In the genomic region with DNA sequence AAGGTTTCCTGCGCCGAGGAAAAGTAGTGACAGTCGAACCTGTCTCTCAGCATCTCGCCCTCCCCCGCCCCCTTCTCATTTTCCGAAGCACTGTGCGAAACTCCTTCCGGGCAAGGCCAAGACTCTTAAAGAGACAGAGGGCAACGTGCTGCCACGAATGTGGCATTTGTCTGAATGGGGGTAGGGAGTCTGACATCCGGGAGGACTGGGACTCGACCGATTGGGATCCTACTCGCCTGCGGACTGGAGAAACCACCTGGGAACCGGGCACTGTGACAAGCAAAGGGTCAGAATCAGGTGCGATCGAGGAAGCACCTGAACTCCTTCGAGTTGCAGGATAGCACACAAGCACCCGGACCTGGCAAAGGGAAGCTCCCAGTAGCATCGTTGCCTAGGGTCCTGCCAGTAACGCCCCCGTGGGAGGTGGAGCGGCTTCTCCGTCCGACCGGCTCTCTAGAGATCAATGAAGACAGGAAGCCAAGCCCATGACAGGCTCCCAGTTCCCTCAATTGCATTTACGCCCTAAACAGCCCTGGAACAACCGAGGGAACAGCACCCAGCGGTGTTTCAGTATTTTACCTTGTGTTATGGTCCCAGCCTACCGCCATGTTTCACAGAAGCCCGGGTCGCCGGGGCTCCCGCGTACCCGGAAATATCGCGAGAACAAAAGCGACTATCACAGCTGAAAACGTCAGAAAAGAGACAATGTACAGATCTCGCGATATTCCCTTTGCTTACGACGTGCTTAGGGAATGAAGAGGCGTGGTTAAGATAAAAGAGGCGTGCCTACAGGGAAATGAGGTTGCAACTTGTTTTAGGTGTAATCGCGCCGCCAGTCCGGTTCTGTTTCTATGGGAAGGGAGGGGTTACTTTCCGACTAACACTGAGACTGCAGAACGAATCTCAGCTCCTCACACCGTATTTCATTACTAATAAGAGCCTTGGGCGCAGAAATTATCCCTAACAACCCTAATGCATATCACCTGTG, we compare ENCODE assay signal across 8 cellular contexts. TPM values are rescaled to one million over a fixed set of nuclear protein-coding genes. Genes with fewer than 3 reads are reported as not detected.
A peak's percentile ranks its signal among the peaks of the same experiment; 100 is the strongest.
DNase-seq lines count a peak whose midpoint lies in the region; ATAC-seq, FAIRE-seq and TF ChIP-seq lines count a peak whose summit lies in the region.

A gene with protein sequence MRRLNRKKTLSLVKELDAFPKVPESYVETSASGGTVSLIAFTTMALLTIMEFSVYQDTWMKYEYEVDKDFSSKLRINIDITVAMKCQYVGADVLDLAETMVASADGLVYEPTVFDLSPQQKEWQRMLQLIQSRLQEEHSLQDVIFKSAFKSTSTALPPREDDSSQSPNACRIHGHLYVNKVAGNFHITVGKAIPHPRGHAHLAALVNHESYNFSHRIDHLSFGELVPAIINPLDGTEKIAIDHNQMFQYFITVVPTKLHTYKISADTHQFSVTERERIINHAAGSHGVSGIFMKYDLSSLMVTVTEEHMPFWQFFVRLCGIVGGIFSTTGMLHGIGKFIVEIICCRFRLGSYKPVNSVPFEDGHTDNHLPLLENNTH (minus strand): TSS at position 637 of the 988 bp plus-strand sequence. CDS start 9,539 bp downstream, outside the sequence.

- H3K4me3 ChIP-seq in AG04449 (ENCODE audit: low read depth, low read length): peak within 1 kb of the TSS; percentile 96
- peak within 1 kb of the TSS; percentile 100 for H3K4me3 ChIP-seq in WI38 (ENCODE audit: low read depth, low read length)
- peak within 1 kb of the TSS; percentile 74 for H3K4me3 ChIP-seq in bronchial epithelial cell (ENCODE audit: low read depth, low read length)
- peak within 1 kb of the TSS; percentile 80 to 88 for H3K4me3 ChIP-seq in small intestine (ENCODE audit: low read depth in 1 of 2, low read length in 2 of 2)

- no peak for TF ChIP-seq CTCF in AG04449 (IDR thresholded peaks at IDR 0.05; ENCODE audit: insufficient read depth, low read length, missing control alignments)
- TF ChIP-seq CTCF in WI38 (IDR thresholded peaks at IDR 0.05; ENCODE audit: low read depth, low read length): no peak
- TF ChIP-seq CTCF in bronchial epithelial cell (IDR thresholded peaks at IDR 0.05; ENCODE audit: insufficient read depth, low read length, severe bottlenecking): no peak

- H3K27ac ChIP-seq in small intestine (ENCODE audit: low read depth in 1 of 2, low read length in 1 of 2): peak within 1 kb of the TSS; percentile 87 to 96

- WGBS in small intestine, 3 donors: 0% methylated on average over 55 of the region's 55 CpGs

- peak; percentile 96 for ATAC-seq in GM18907 (IDR thresholded peaks at IDR 0.05; ENCODE audit: unreplicated experiment)
- ATAC-seq in HG03159 (IDR thresholded peaks at IDR 0.05; ENCODE audit: unreplicated experiment): peak; percentile 98

- no peaks in the 10 kb centered on the region for H3K9me3 ChIP-seq in small intestine (ENCODE audit: control insufficient read depth, low read depth)

- CTCF ChIA-PET in AG04449 (lab: Yijun Ruan, JAX): interaction anchor here (0.6 kb wide), 1 partner anchor 307 kb away, joined by 3 read pairs; no protein-coding TSS in a partner anchor

- FAIRE-seq in bronchial epithelial cell (lab: Jason Lieb, UNC): peak; percentile 96
- FAIRE-seq in small intestine (lab: Jason Lieb, UNC): peak; percentile 41

- no peaks in the 10 kb centered on the region for H3K36me3 ChIP-seq in bronchial epithelial cell (ENCODE audit: control insufficient read depth, insufficient read depth, low read length)
- peaks cover 0 to 2% of the 10 kb centered on the region in 2 donors for H3K36me3 ChIP-seq in small intestine (ENCODE audit: control insufficient read depth in 2 of 2, insufficient read depth in 2 of 2, low read length in 2 of 2)

- DNase-seq in AG04449 (ENCODE audit: low read depth, low spot score) (peak; percentile 94), NCI-H2227 treated with DMSO at 0.1 percent for 48 hours (lab: John Stamatoyannopoulos, UW) (peak; percentile 95), bronchial epithelial cell (ENCODE audit: low read depth) (peak; percentile 99), iPS-NIHi11 (ENCODE audit: low spot score) (peak; percentile 94), small intestine (peak; percentile 99)

- no peaks in the 10 kb centered on the region for H3K27me3 ChIP-seq in bronchial epithelial cell (ENCODE audit: control insufficient read depth, insufficient read depth, low read length)
- H3K27me3 ChIP-seq in small intestine (ENCODE audit: control insufficient read depth in 2 of 2, insufficient read depth in 2 of 2, low read length in 2 of 2): no peaks in the 10 kb centered on the region

- POLR2A ChIA-PET in AG04449 (lab: Yijun Ruan, JAX): no interaction called here

- H3K4me1 ChIP-seq in small intestine (ENCODE audit: control insufficient read depth in 2 of 2, insufficient read depth in 1 of 2, low read depth in 1 of 2, low read length in 1 of 2): peaks cover 0 to 2% of the 10 kb centered on the region in 2 donors

RNA-seq across cellular contexts. Expression of the gene that starts here (rescaled TPM):
- 44.7 and 60.3 TPM in 2 replicates for total RNA-seq in bronchial epithelial cell
- polyA plus RNA-seq in small intestine: 10 to 100 TPM; 10.8 to 35.3 (median 13.0) TPM

Comparison
In these comparisons a context has a peak if more than half of its experiments do, and no peak if none do; other contexts are left out.
1. Peak in every context shown above with its lines: DNase-seq, ATAC-seq, H3K4me3 ChIP-seq and H3K27ac ChIP-seq.